In the genomic region with DNA sequence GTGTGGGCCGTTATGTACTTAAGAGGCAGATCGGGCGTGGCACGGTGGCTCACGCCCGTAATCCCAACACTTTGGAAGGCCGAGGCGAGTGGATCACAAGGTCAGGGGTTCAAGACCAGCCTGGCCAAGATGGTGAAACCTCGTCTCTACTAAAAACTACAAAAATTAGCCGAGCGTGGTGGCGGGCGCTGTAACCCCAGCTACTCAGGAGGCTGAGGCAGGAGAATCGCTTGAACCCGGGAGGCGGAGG, we compare ENCODE assay signal across 3 cellular contexts.
DNase-seq lines count a peak whose midpoint lies in the region; TF ChIP-seq lines count a peak whose summit lies in the region.
"Not testable (repeated sequence)": the region's sequence is repeated elsewhere in the genome, so short reads cannot be mapped to it uniquely, and the experiment has no call there.

No MANE protein-coding gene starts in this region.

- POLR2A ChIA-PET in RWPE1 (lab: Yijun Ruan, JAX; ENCODE audit: low non-redundant PET), result interaction anchor here (0.6 to 1.3 kb wide), 5 partner anchors 10 to 676 kb away, joined by 3 to 5 read pairs (median 4); a partner anchor contains a TSS

- not testable (repeated sequence) for H3K27me3 ChIP-seq in mucosa of rectum (ENCODE audit: control insufficient read depth in 2 of 2, insufficient read depth in 2 of 2, low read length in 2 of 2)

- H3K4me1 ChIP-seq in mucosa of rectum (ENCODE audit: control insufficient read depth in 2 of 2, insufficient read depth in 2 of 2, low read length in 2 of 2), result peaks cover 18 to 26% of the 10 kb centered on the region in 2 donors

- peak overlapping the region; percentile 75 to 81 for H3K9ac ChIP-seq in mucosa of rectum (ENCODE audit: low read depth in 1 of 2, low read length in 2 of 2)

- H3K27ac ChIP-seq in RWPE1 (peak overlapping the region; percentile 99), coronary artery (peak overlapping the region; percentile 81 to 94), mucosa of rectum (ENCODE audit: low read depth in 2 of 2, low read length in 2 of 2) (peak overlapping the region; percentile 95 to 98)

- not testable (repeated sequence) for H3K9me3 ChIP-seq in mucosa of rectum (ENCODE audit: control insufficient read depth in 2 of 2, low read length in 2 of 2)

- not testable (repeated sequence) for H3K36me3 ChIP-seq in mucosa of rectum (ENCODE audit: control insufficient read depth in 2 of 2, insufficient read depth in 2 of 2, low read length in 2 of 2)

- CTCF ChIA-PET in RWPE1 (lab: Yijun Ruan, JAX), result interaction anchor here (0.6 to 2.6 kb wide), 18 partner anchors 8 to 342 kb away, joined by 3 to 25 read pairs (median 6); a partner anchor contains a TSS

- H3K4me3 ChIP-seq in coronary artery (peak overlapping the region; percentile 71), mucosa of rectum (ENCODE audit: low read length in 2 of 2) (peak overlapping the region; percentile 64 to 74)

- DNase-seq in RWPE1 (ENCODE audit: low spot score); coronary artery (ENCODE audit: low spot score): not testable (repeated sequence)

- not testable (repeated sequence) for TF ChIP-seq CTCF in RWPE1 (conservative IDR thresholded peaks at IDR 0.05; ENCODE audit: low read depth); coronary artery (IDR thresholded peaks at IDR 0.05)
